Comparison of ENCODE assay signal across 19 cellular contexts in the genomic region with DNA sequence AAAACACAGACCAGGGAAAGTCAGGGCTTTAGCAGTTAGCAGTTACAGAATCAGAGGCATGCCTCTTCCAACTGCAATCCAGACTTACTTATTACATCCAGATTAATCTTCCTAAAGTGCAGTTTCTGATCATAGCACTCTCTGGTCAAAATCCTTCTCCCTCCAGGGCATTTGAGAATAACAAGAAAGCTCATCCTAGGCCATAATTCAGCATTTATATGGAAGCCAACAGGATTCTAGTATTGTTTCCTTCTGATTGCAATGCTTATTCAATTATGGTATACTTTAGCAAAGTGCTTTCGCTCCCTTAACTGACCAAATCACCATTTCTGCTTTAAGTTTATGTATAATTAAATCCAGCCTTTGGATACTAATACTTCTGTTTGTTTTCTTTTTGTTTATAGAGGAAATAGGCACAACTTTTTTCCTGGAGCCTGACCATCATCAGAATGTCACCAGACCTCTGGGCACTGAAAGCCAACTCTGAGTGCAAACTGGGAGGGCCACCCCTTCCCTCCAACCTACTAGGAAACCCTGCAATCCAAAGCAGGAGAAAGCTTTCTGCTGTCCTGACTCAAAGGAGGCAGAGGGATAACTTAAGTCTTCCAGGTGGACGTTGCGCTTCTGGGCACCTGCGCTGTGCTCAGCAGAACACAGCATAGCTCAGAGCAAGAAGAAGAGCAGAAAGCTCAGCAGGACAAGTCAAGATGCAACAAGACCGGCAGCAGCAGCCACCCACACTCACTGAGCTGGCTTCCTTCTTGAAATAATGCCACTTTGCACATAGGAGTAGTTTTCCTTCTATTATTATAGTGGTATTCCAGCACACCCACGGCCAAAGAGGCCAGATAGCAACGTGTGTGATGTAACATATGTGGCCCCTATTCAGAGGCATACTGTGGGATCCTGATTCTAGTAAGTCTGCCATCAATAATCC.
DNase-seq lines count a peak whose midpoint lies in the region; ATAC-seq and TF ChIP-seq lines count a peak whose summit lies in the region.
"Had no signal": no experiment of that assay in that cellular context is flagged by ENCODE, and none has a peak within 500 bp of the region (broad histone marks: within the 10 kb centered on the region; RNA-seq: fewer than 3 reads in every experiment).

No MANE protein-coding gene starts in this region.

- no peak overlapping the region for H3K27ac Mint-ChIP-seq in chondrocyte (ENCODE audit: unreplicated experiment)

- H3K36me3 ChIP-seq in spleen: no peaks in the 10 kb centered on the region

- no peaks in the 10 kb centered on the region for H3K27me3 ChIP-seq in spleen (replicated peaks in 1 of 7)

- H3K27ac ChIP-seq in C4-2B (peak overlapping the region; percentile 11; the same call in 1 of the 2 replicates), spleen (peak overlapping the region in 5 of 8 donors; percentile 16 to 39 (median 32))
- H3K27ac ChIP-seq: HL-60, RWPE1 had no signal

- no peak overlapping the region for H3K4me3 Mint-ChIP-seq in chondrocyte (ENCODE audit: unreplicated experiment)

- peaks cover 0 to 37% (median 14%) of the 10 kb centered on the region in 6 donors for H3K4me1 ChIP-seq in spleen

- no peaks in the 10 kb centered on the region for H3K27me3 Mint-ChIP-seq in chondrocyte (ENCODE audit: low read depth)

- no peak for TF ChIP-seq CTCF in C4-2B (conservative IDR thresholded peaks at IDR 0.05)
- no peak for TF ChIP-seq CTCF in spleen (IDR thresholded peaks at IDR 0.05 in 8 of 11, conservative IDR thresholded peaks at IDR 0.05 in 3 of 11)
- no peak for TF ChIP-seq CTCF in chondrocyte (IDR thresholded peaks at IDR 0.05)

- TF ChIP-seq POLR2A in spleen (IDR thresholded peaks at IDR 0.05): no peak

- WGBS in spleen, 5 donors: 64 to 81% (median 71%) methylated on average over 7 of the region's 7 CpGs

- no peaks in the 10 kb centered on the region for H3K9me3 ChIP-seq in spleen

- peak; percentile 57; the same call in 2 of the 3 replicates for ATAC-seq in SK-N-SH treated with all-trans-retinoic acid at 6 μM for 48 hours
- no peak for ATAC-seq in GM18517 (IDR thresholded peaks at IDR 0.05; ENCODE audit: unreplicated experiment)

- DNase-seq in fibroblast of gingiva (ENCODE audit: low read depth): peak; percentile 70
- no peak for DNase-seq in spleen
- no peak for DNase-seq in NCI-H128 (lab: John Stamatoyannopoulos, UW; ENCODE audit: unreplicated experiment)
- no peak for DNase-seq in chondrocyte (ENCODE audit: low spot score)
- DNase-seq in SIG-M5 (lab: John Stamatoyannopoulos, UW): no peak
- DNase-seq: KBM-7; NCI-H1092; NCI-H1436 treated with DMSO at 0.1 percent for 48 hours; NCI-H2029; NCI-H2227 treated with DMSO at 0.1 percent for 48 hours; NCI-H510A treated with DMSO at 0.1 percent for 48 hours; NCI-H774; NK-92 treated with Interleukin-12 subunit alpha and Interleukin-12 subunit beta, amount 100 ng/mL, for 24 hours; SHP77 treated with DMSO at 0.1 percent for 48 hours had no signal

- H3K36me3 Mint-ChIP-seq in chondrocyte (ENCODE audit: low read depth): peaks cover 12% of the 10 kb centered on the region

- intact Hi-C loops in spleen (cut with DNase I; ENCODE audit: low total_unique reads): no loop called here

- H3K4me3 ChIP-seq in spleen: no peak overlapping the region

- peaks cover 16% of the 10 kb centered on the region for H3K4me1 Mint-ChIP-seq in chondrocyte (ENCODE audit: low read depth)

- H3K9me3 Mint-ChIP-seq in chondrocyte (ENCODE audit: low read depth): no peaks in the 10 kb centered on the region

TF ChIP-seq in SK-N-SH treated with all-trans-retinoic acid at 6 μM for 48 hours, 23 proteins besides CTCF, POLR2A, EP300 and RAD21:
- TF ChIP-seq, protein P1, sequence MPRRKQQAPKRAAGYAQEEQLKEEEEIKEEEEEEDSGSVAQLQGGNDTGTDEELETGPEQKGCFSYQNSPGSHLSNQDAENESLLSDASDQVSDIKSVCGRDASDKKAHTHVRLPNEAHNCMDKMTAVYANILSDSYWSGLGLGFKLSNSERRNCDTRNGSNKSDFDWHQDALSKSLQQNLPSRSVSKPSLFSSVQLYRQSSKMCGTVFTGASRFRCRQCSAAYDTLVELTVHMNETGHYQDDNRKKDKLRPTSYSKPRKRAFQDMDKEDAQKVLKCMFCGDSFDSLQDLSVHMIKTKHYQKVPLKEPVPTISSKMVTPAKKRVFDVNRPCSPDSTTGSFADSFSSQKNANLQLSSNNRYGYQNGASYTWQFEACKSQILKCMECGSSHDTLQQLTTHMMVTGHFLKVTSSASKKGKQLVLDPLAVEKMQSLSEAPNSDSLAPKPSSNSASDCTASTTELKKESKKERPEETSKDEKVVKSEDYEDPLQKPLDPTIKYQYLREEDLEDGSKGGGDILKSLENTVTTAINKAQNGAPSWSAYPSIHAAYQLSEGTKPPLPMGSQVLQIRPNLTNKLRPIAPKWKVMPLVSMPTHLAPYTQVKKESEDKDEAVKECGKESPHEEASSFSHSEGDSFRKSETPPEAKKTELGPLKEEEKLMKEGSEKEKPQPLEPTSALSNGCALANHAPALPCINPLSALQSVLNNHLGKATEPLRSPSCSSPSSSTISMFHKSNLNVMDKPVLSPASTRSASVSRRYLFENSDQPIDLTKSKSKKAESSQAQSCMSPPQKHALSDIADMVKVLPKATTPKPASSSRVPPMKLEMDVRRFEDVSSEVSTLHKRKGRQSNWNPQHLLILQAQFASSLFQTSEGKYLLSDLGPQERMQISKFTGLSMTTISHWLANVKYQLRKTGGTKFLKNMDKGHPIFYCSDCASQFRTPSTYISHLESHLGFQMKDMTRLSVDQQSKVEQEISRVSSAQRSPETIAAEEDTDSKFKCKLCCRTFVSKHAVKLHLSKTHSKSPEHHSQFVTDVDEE (CRISPR knock-in tag; IDR thresholded peaks at IDR 0.05): peak; percentile 88
- TF ChIP-seq PPARA (CRISPR knock-in tag; IDR thresholded peaks at IDR 0.05; ENCODE audit: borderline replicate concordance) (no peak), ISL1 (CRISPR knock-in tag; IDR thresholded peaks at IDR 0.05) (peak; percentile 41), TCF4 (CRISPR knock-in tag; IDR thresholded peaks at IDR 0.05; ENCODE audit: borderline replicate concordance) (peak; percentile 79; the same call in 1 of the 2 replicates), ESRRG (CRISPR knock-in tag; IDR thresholded peaks at IDR 0.05) (peak; percentile 58; the same call in 1 of the 2 replicates)
- TF ChIP-seq, protein P2, sequence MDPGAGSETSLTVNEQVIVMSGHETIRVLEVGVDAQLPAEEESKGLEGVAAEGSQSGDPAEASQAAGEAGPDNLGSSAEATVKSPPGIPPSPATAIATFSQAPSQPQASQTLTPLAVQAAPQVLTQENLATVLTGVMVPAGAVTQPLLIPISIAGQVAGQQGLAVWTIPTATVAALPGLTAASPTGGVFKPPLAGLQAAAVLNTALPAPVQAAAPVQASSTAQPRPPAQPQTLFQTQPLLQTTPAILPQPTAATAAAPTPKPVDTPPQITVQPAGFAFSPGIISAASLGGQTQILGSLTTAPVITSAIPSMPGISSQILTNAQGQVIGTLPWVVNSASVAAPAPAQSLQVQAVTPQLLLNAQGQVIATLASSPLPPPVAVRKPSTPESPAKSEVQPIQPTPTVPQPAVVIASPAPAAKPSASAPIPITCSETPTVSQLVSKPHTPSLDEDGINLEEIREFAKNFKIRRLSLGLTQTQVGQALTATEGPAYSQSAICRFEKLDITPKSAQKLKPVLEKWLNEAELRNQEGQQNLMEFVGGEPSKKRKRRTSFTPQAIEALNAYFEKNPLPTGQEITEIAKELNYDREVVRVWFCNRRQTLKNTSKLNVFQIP (CRISPR knock-in tag; IDR thresholded peaks at IDR 0.05; ENCODE audit: borderline replicate concordance, low read depth): no peak
